9 cellular contexts compared by ENCODE assay signal in the genomic region with DNA sequence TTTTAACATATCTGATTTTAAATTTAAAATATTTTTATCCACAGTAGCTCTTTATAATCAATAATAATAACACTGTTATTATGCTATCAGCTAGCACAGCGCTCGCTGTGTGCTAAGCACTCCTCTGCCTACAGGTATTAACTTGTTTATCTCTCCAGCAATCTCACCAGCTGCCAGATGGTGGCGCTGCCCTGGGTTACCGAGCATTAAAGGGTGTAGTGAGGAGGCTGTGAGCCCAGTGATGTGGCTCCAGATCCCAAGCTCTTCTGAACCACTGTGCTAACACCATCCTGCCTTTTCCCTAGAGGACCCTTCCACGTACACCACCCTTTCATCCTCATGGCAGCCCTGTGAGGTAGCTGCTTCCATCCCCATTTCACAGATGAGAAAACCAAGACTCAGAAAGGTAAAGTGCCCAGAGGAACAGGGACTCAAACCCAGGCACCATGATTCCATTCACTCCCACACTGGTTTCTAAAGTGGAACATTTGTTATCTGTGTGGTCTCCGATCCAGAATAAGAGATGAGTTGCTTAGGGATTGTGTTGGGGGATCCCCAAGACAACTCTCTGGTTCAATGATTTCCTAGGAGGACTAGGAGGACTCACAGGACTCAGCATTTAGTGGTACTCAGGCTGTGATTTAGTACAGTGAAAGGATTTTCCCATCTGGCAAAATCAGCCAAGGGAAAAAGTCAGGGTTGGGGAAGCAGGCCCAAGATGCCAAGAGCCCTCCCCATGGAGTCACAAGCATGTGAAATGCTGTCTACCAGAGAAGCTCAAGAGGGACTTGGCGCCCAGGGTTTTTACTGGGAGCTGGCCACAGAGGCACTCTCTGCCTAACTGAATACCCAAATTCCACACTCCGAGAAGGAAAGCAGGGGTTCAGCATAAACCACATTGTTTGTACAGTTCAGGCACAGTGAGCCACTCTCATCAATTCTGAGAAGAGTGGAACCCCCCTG. TPM values are rescaled to one million over a fixed set of nuclear protein-coding genes. Genes with fewer than 3 reads are reported as not detected.
DNase-seq lines count a peak whose midpoint lies in the region; ATAC-seq and TF ChIP-seq lines count a peak whose summit lies in the region.
"Had no signal": no experiment of that assay in that cellular context is flagged by ENCODE, and none has a peak within 500 bp of the region (broad histone marks: within the 10 kb centered on the region; RNA-seq: fewer than 3 reads in every experiment).

No MANE protein-coding gene starts in this region.

- no peak overlapping the region for H2BK5ac ChIP-seq in IMR-90 (ENCODE audit: low read depth, low read length, poor library complexity, severe bottlenecking)

- H3K27me3 ChIP-seq in IMR-90 (ENCODE audit: control insufficient read depth, insufficient read depth, low read length): peaks cover 73% of the 10 kb centered on the region
- H3K27me3 ChIP-seq in iPS DF 6.9 (ENCODE audit: control insufficient read depth, insufficient read depth, low read length): no peaks in the 10 kb centered on the region
- peaks cover 9% of the 10 kb centered on the region for H3K27me3 ChIP-seq in upper lobe of right lung

- H3K56ac ChIP-seq in IMR-90 (ENCODE audit: extremely low read depth, insufficient read depth, low read length): no peak overlapping the region

- H3K4ac ChIP-seq in IMR-90 (ENCODE audit: low read depth, low read length): no peak overlapping the region

- no peak overlapping the region for H2AK5ac ChIP-seq in IMR-90 (ENCODE audit: low read depth, low read length)

- H3K9me3 ChIP-seq in IMR-90 (ENCODE audit: control insufficient read depth, insufficient read depth, low read length) (no peaks in the 10 kb centered on the region), iPS DF 6.9 (ENCODE audit: control insufficient read depth, insufficient read depth, low read length) (no peaks in the 10 kb centered on the region), upper lobe of right lung (no peaks in the 10 kb centered on the region)
- H3K9me3 ChIP-seq: neutrophil had no signal

- no peak overlapping the region for H3K9ac ChIP-seq in IMR-90 (ENCODE audit: low read depth, low read length)

- H3K9me1 ChIP-seq in IMR-90 (ENCODE audit: insufficient read depth, low read length): no peaks in the 10 kb centered on the region

- no peak overlapping the region for H3K4me3 ChIP-seq in IMR-90 (ENCODE audit: insufficient read depth, low read depth, low read length)
- no peak overlapping the region for H3K4me3 ChIP-seq in WI38 (ENCODE audit: low read depth, low read length)
- H3K4me3 ChIP-seq in iPS DF 6.9 (ENCODE audit: low read length): no peak overlapping the region
- H3K4me3 ChIP-seq in upper lobe of right lung: no peak overlapping the region

- H3K27ac Mint-ChIP-seq in naive thymus-derived CD8-positive, alpha-beta T cell: no peak overlapping the region

- H3K18ac ChIP-seq in IMR-90 (ENCODE audit: low read depth, low read length): no peak overlapping the region

- H4K5ac ChIP-seq in IMR-90 (ENCODE audit: low read depth, low read length): no peak overlapping the region

- no peak overlapping the region for H2BK120ac ChIP-seq in IMR-90 (ENCODE audit: low read depth, low read length)

- H4K20me1 ChIP-seq in IMR-90 (ENCODE audit: insufficient read depth, low read length): no peaks in the 10 kb centered on the region

- no peaks in the 10 kb centered on the region for H3K36me3 Mint-ChIP-seq in naive thymus-derived CD8-positive, alpha-beta T cell

- intact Hi-C loops in IMR-90 (cut with micrococcal nuclease) (no loop called here), upper lobe of right lung (cut with DNase I) (no loop called here)

- peak; percentile 35; the same call in 1 of the 2 replicates for TF ChIP-seq CTCF in IMR-90 (conservative IDR thresholded peaks at IDR 0.05; ENCODE audit: low read depth, low read length)
- peak; percentile 57 for TF ChIP-seq CTCF in WI38 (IDR thresholded peaks at IDR 0.05; ENCODE audit: low read depth, low read length)
- peak; percentile 47 for TF ChIP-seq CTCF in upper lobe of right lung (IDR thresholded peaks at IDR 0.05)

- no peak overlapping the region for H3K23ac ChIP-seq in IMR-90 (ENCODE audit: low read depth, low read length)

- H3K79me1 ChIP-seq in IMR-90 (ENCODE audit: low read depth in 1 of 2, low read length in 2 of 2): no peaks in the 10 kb centered on the region

- H3K9me3 Mint-ChIP-seq in naive thymus-derived CD8-positive, alpha-beta T cell: no peaks in the 10 kb centered on the region

- H2BK20ac ChIP-seq in IMR-90 (ENCODE audit: low read depth, low read length): no peak overlapping the region

- no peak overlapping the region for H3K27ac ChIP-seq in IMR-90 (ENCODE audit: insufficient read depth, low read length)
- H3K27ac ChIP-seq in iPS DF 6.9 (ENCODE audit: low read length): no peak overlapping the region
- H3K27ac ChIP-seq in upper lobe of right lung: no peak overlapping the region
- H3K27ac ChIP-seq: neutrophil had no signal

- H2AK9ac ChIP-seq in IMR-90 (replicated peaks; ENCODE audit: low read depth, low read length, poor library complexity): peak overlapping the region; percentile 29

- H3K4me3 Mint-ChIP-seq in naive thymus-derived CD8-positive, alpha-beta T cell: no peak overlapping the region

- H4K8ac ChIP-seq in IMR-90 (ENCODE audit: low read depth in 2 of 2, low read length in 2 of 2): no peak overlapping the region

- H2BK15ac ChIP-seq in IMR-90 (ENCODE audit: low read depth, low read length): no peak overlapping the region

- TF ChIP-seq RAD21 in IMR-90 (IDR thresholded peaks at IDR 0.05; ENCODE audit: low read length): no peak

- CTCF ChIA-PET in IMR-90 (lab: Yijun Ruan, JAX): interaction anchor here (1.6 kb wide), 1 partner anchor 11 kb away, joined by 4 read pairs; no protein-coding TSS in a partner anchor

- peak; percentile 24; the same call in 1 of the 2 replicates for ATAC-seq in IMR-90 (ENCODE audit: low read depth)
- ATAC-seq in upper lobe of right lung: peak; percentile 59
- no peak for ATAC-seq in naive thymus-derived CD8-positive, alpha-beta T cell

- in situ Hi-C loops in IMR-90 (cut with MboI; ENCODE audit: low sequenced_read_pairs): no loop called here

- H3K4me2 ChIP-seq in IMR-90 (ENCODE audit: low read depth, low read length): no peak overlapping the region

- TF ChIP-seq POLR2A in IMR-90 (IDR thresholded peaks at IDR 0.05; ENCODE audit: low read depth, low read length): no peak

- H3K4me1 ChIP-seq in IMR-90 (ENCODE audit: control insufficient read depth, insufficient read depth, low read length) (no peaks in the 10 kb centered on the region), iPS DF 6.9 (ENCODE audit: control insufficient read depth, insufficient read depth, low read length) (peaks cover 5% of the 10 kb centered on the region; the same call in 1 of the 2 replicates), upper lobe of right lung (no peaks in the 10 kb centered on the region)

- no TSS peak for BruUV-seq in IMR-90 (replicated peaks; lab: Mats Ljungman, UMichigan)

- H3K14ac ChIP-seq in IMR-90 (replicated peaks; ENCODE audit: low read depth, low read length): no peak overlapping the region

- WGBS in IMR-90 (ENCODE audit: extremely low coverage in 2 of 2, insufficient read length in 1 of 2), 2 experiments: 100% methylated on average over 1 of the region's 8 CpGs; no CpG with 5 or more reads in 1 of the 2 experiments
- no CpG with 5 or more reads among the region's 8 CpGs for WGBS in iPS DF 6.9 (ENCODE audit: insufficient coverage, insufficient read length)

- no peak overlapping the region for H4K91ac ChIP-seq in IMR-90 (ENCODE audit: insufficient read depth, low read depth, low read length)

- dilution Hi-C loops in IMR-90 (cut with HindIII; ENCODE audit: low sequenced_read_pairs, unreplicated experiment): no loop called here

- no peak overlapping the region for H2AFZ ChIP-seq in IMR-90 (replicated peaks; ENCODE audit: low read length, poor library complexity)

- POLR2A ChIA-PET in IMR-90 (lab: Charles Lee; ENCODE audit: unreplicated experiment): no interaction called here
- POLR2A ChIA-PET in naive thymus-derived CD8-positive, alpha-beta T cell (lab: Charles Lee): no interaction called here

- DNase-seq in SIG-M5 treated with dmso at 0.1 percent for 504 hours (lab: John Stamatoyannopoulos, UW; ENCODE audit: unreplicated experiment) (peak; percentile 13), SIG-M5 (lab: John Stamatoyannopoulos, UW) (no peak), IMR-90 (no peak), iPS DF 6.9 (ENCODE audit: low read depth, low spot score) (peak; percentile 61), upper lobe of right lung (no peak), mesenteric fat pad (ENCODE audit: low spot score) (no peak)
- no peak for DNase-seq in naive thymus-derived CD8-positive, alpha-beta T cell

- H3K4me1 Mint-ChIP-seq in naive thymus-derived CD8-positive, alpha-beta T cell: no peaks in the 10 kb centered on the region

- no peaks in the 10 kb centered on the region for H3K36me3 ChIP-seq in IMR-90 (ENCODE audit: control insufficient read depth, insufficient read depth, low read length)
- no peaks in the 10 kb centered on the region for H3K36me3 ChIP-seq in iPS DF 6.9 (ENCODE audit: control insufficient read depth, insufficient read depth, low read length)
- H3K36me3 ChIP-seq in upper lobe of right lung: no peaks in the 10 kb centered on the region
- H3K36me3 ChIP-seq: neutrophil had no signal

- peaks cover 15 to 47% (median 24%) of the 10 kb centered on the region in 5 donors for H3K27me3 Mint-ChIP-seq in naive thymus-derived CD8-positive, alpha-beta T cell

TF ChIP-seq in IMR-90, 13 proteins besides CTCF, POLR2A, EP300 and RAD21 (continues in another document):
- TF ChIP-seq RCOR1 (IDR thresholded peaks at IDR 0.05; ENCODE audit: insufficient replicate concordance, low read length) (no peak), RFX5 (IDR thresholded peaks at IDR 0.05; ENCODE audit: low read depth, low read length) (no peak), SMC3 (IDR thresholded peaks at IDR 0.05; ENCODE audit: low read depth, low read length) (no peak), CEBPB (IDR thresholded peaks at IDR 0.05; ENCODE audit: low read depth, low read length) (no peak), MXI1 (IDR thresholded peaks at IDR 0.05; ENCODE audit: borderline replicate concordance, low read depth, low read length) (no peak)

RNA-seq across cellular contexts. Expression of a gene that starts 7.0 kb away (rescaled TPM):
- total RNA-seq in IMR-90 (2012; rRNA removed): under 0.01 TPM in 1 of 2 replicates, not detected in the other
- polyA plus RNA-seq in IMR-90 (2012; rRNA removed): not detected in 2 replicates
- not detected in 2 replicates for polyA plus RNA-seq in IMR-90 (2012; cell fraction: cytosol; rRNA removed)
- not detected in 2 replicates for polyA plus RNA-seq in IMR-90 (2012; cell fraction: nucleus; rRNA removed; ENCODE audit: low replicate concordance)
- total RNA-seq in upper lobe of right lung: 0.87 TPM
- not detected for total RNA-seq in naive thymus-derived CD8-positive, alpha-beta T cell
- polyA plus RNA-seq in naive thymus-derived CD8-positive, alpha-beta T cell: not detected
- not detected for total RNA-seq in mesenteric fat pad

RNA-seq across cellular contexts. Expression of a gene that starts 24.8 kb away (rescaled TPM):
- total RNA-seq in IMR-90 (2012; rRNA removed) (37.2 and 37.6 TPM in 2 replicates), upper lobe of right lung (13.7 TPM), mesenteric fat pad (26.3 TPM)
- polyA plus RNA-seq in IMR-90 (2012; rRNA removed): 27.2 and 29.6 TPM in 2 replicates
- 17.3 and 24.3 TPM in 2 replicates for polyA plus RNA-seq in IMR-90 (2012; cell fraction: cytosol; rRNA removed)
- polyA plus RNA-seq in IMR-90 (2012; cell fraction: nucleus; rRNA removed; ENCODE audit: low replicate concordance): 8.2 and 8.4 TPM in 2 replicates
- 1 to 10 TPM; 4.5 to 4.7 TPM for total RNA-seq in naive thymus-derived CD8-positive, alpha-beta T cell
- 10 to 100 TPM in 1 of 3 donors, 1 to 10 TPM in 2; 9.2 to 11.9 (median 9.6) TPM for polyA plus RNA-seq in naive thymus-derived CD8-positive, alpha-beta T cell

Comparison
In these comparisons a context has a peak if more than half of its experiments do, and no peak if none do; other contexts are left out.
1. DNase-seq: peak in SIG-M5 treated with dmso at 0.1 percent for 504 hours (single experiment) and iPS DF 6.9 (single experiment); none in SIG-M5 (single experiment), IMR-90 (single experiment), upper lobe of right lung (single experiment), naive thymus-derived CD8-positive, alpha-beta T cell (0 of 10) and mesenteric fat pad (single experiment).
2. ATAC-seq: peak in IMR-90 (single experiment) and upper lobe of right lung (single experiment); none in naive thymus-derived CD8-positive, alpha-beta T cell (0 of 2).
3. Peak in every context shown above with its lines, with median percentiles within 50 percentile points of each other: CTCF ChIP-seq.